ENCODE assay signal across 27 cellular contexts in the genomic region with DNA sequence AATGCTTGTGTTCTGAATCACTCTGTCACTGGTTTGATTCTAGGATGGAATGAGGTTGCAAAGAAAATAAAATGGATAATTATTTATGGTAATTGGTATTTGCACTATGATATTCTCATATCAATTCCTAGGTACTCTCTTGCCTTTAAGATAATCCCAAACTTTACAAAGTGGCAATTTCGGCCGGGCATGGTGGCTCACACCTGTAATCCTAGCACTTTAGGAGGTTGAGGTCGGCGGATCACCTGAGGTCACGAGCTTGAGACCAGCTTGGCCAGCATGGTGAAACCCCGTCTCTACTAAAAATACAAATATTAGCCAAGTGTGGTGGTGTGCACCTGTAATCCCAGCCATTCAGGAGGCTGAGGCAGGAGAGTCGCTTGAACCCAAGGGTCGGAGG.
DNase-seq lines count a peak whose midpoint lies in the region; ATAC-seq and TF ChIP-seq lines count a peak whose summit lies in the region.
"Had no signal": no experiment of that assay in that cellular context is flagged by ENCODE, and none has a peak within 500 bp of the region (broad histone marks: within the 10 kb centered on the region; RNA-seq: fewer than 3 reads in every experiment).

No MANE protein-coding gene starts in this region.

- no peak for ATAC-seq in Right ventricle myocardium inferior
- ATAC-seq: A549; CD8-positive, alpha-beta T cell had no signal

- no peak overlapping the region for H3K4me3 ChIP-seq in right atrium auricular region
- H3K4me3 ChIP-seq: A549; BLaER1; BLaER1 treated with 17β-estradiol and CSF1 and Interleukin-3, amounts not matched to agents 10 nM and 100 nM had no signal

- no peaks in the 10 kb centered on the region for H3K4me1 ChIP-seq in right atrium auricular region
- H3K4me1 ChIP-seq: A549; BLaER1; BLaER1 treated with 17β-estradiol and CSF1 and Interleukin-3, amounts not matched to agents 10 nM and 100 nM; Caco-2 had no signal

- H3K27ac ChIP-seq in right atrium auricular region, result no peak overlapping the region
- H3K27ac ChIP-seq: 22Rv1; A549; BLaER1; BLaER1 treated with 17β-estradiol and CSF1 and Interleukin-3, amounts not matched to agents 10 nM and 100 nM; C4-2B had no signal

- TF ChIP-seq CTCF in right atrium auricular region (IDR thresholded peaks at IDR 0.05), result no peak

- intact Hi-C loops in Right ventricle myocardium inferior (cut with DNase I), result no loop called here

- H3K9me3 ChIP-seq in right atrium auricular region, result no peaks in the 10 kb centered on the region
- H3K9me3 ChIP-seq: A549; BE2C; BLaER1; BLaER1 treated with 17β-estradiol and CSF1 and Interleukin-3, amounts not matched to agents 10 nM and 100 nM; Caco-2 had no signal

- H3K36me3 ChIP-seq in right atrium auricular region, result no peaks in the 10 kb centered on the region
- H3K36me3 ChIP-seq: BE2C; BLaER1; BLaER1 treated with 17β-estradiol and CSF1 and Interleukin-3, amounts not matched to agents 10 nM and 100 nM had no signal

- H3K27me3 ChIP-seq in right atrium auricular region, result no peaks in the 10 kb centered on the region
- H3K27me3 ChIP-seq: BE2C; BLaER1; BLaER1 treated with 17β-estradiol and CSF1 and Interleukin-3, amounts not matched to agents 10 nM and 100 nM had no signal

- DNase-seq in Right ventricle myocardium inferior (ENCODE audit: missing footprints), result peak; percentile 26
- DNase-seq in right atrium auricular region (ENCODE audit: low spot score), result no peak
- DNase-seq: 8988T; ACHN; AML-193; BE2C; C1 segment of cervical spinal cord; Caco-2; Calu3; CD4-positive, alpha-beta memory T cell; CD4-positive, alpha-beta T cell; CD4-positive, CD25-positive, alpha-beta regulatory T cell; CD8-positive, alpha-beta memory T cell; CD8-positive, alpha-beta T cell; COR-L47; DMS 273 treated with DMSO at 0.1 percent for 48 hours; DMS153; DMS53; DMS79; DMS79 treated with DMSO at 0.1 percent for 48 hours; DND-41; EL had no signal
